ENCODE assay signal across 22 cellular contexts in the genomic region with DNA sequence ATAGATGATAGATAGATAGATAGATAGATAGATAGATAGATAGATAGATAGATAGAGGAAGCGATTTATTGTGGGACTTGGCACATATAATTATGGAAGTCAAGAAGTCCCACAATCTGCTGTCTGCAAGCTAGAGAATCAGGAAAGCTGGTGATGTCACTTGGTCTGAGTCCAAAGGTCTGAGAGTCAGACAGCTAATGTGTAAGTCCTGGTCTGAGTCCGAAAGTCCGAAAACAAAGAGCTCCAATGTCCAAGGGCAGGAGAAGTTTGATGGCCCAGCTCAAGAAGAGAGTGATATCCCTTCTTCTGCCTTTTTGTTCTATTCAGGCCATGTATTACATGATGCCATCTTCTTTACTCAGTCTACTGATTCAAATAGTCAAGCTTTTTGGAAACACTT.
"Had no signal": no experiment of that assay in that cellular context is flagged by ENCODE, and none has a peak within 500 bp of the region (broad histone marks: within the 10 kb centered on the region; RNA-seq: fewer than 3 reads in every experiment).

No MANE protein-coding gene starts in this region.

- H3K9me3 ChIP-seq: upper lobe of right lung had no signal

- H3K4me3 Mint-ChIP-seq: activated B cell treated with CpG ODN at 0.5 μM for 24 hours; activated CD4-positive, alpha-beta T cell treated with anti-CD3 and anti-CD28 coated beads for 36 hours; activated naive CD4-positive, alpha-beta T cell treated with anti-CD3 and anti-CD28 coated beads for 36 hours; activated naive CD8-positive, alpha-beta T cell treated with anti-CD3 and anti-CD28 coated beads, Interleukin-2, amount 10 ng/mL, durations not matched to agents 7 days and 5 days; activated T-cell treated with anti-CD3 and anti-CD28 coated beads, Interleukin-2, amount 50 U/mL, for 4 hours; dendritic cell treated with granulocyte-macrophage colony-stimulating factor and Interleukin-4, amounts not matched to agents 40 ng/mL and 50 ng/mL, for 4 days; natural killer cell; T-helper 17 cell had no signal

- DNase-seq: activated B cell treated with CpG ODN at 0.5 μM for 24 hours; activated CD4-positive, alpha-beta T cell treated with anti-CD3 and anti-CD28 coated beads for 36 hours; activated CD4-positive, alpha-beta T cell treated with anti-CD3 and anti-CD28 coated beads, Interleukin-2, amount 50 U/mL, for 4 hours; activated CD8-positive, alpha-beta memory T cell treated with anti-CD3 and anti-CD28 coated beads for 24 hours; activated CD8-positive, alpha-beta memory T cell treated with anti-CD3 and anti-CD28 coated beads, Interleukin-2, amount 50 U/mL, for 4 hours; activated effector memory CD4-positive, alpha-beta T cell treated with Interleukin-2 at 50 U/mL for 16 hours; activated naive CD4-positive, alpha-beta T cell treated with anti-CD3 and anti-CD28 coated beads for 36 hours; activated naive CD8-positive, alpha-beta T cell treated with anti-CD3 and anti-CD28 coated beads, Interleukin-2, amount 10 ng/mL, durations not matched to agents 7 days and 5 days; activated T-cell treated with anti-CD3 and anti-CD28 coated beads, Interleukin-2, amount 50 U/mL, for 4 hours; amygdala; cerebellar nuclear complex; effector memory CD4-positive, alpha-beta T cell; foreskin melanocyte; hippocampal formation; natural killer cell; stimulated activated CD4-positive, alpha-beta T cell treated with anti-CD3 and anti-CD28 coated beads, Interleukin-4, amount 100 ng/mL, for 24 hours; stimulated activated naive CD8-positive, alpha-beta T cell treated with anti-CD3 and anti-CD28 coated beads, Interleukin-15, Interleukin-2, amounts not matched to agents 100 U/mL and 50 U/mL, for 24 hours; SW 1271; T-helper 17 cell; upper lobe of right lung had no signal

- H3K27ac Mint-ChIP-seq: activated B cell treated with CpG ODN at 0.5 μM for 24 hours; activated CD4-positive, alpha-beta T cell treated with anti-CD3 and anti-CD28 coated beads for 36 hours; activated naive CD4-positive, alpha-beta T cell treated with anti-CD3 and anti-CD28 coated beads for 36 hours; activated naive CD8-positive, alpha-beta T cell treated with anti-CD3 and anti-CD28 coated beads, Interleukin-2, amount 10 ng/mL, durations not matched to agents 7 days and 5 days; dendritic cell treated with granulocyte-macrophage colony-stimulating factor and Interleukin-4, amounts not matched to agents 40 ng/mL and 50 ng/mL, for 4 days; natural killer cell; T-helper 17 cell had no signal

- H3K36me3 Mint-ChIP-seq: activated naive CD8-positive, alpha-beta T cell treated with anti-CD3 and anti-CD28 coated beads, Interleukin-2, amount 10 ng/mL, durations not matched to agents 7 days and 5 days; natural killer cell had no signal

- ATAC-seq: activated CD4-positive, alpha-beta T cell treated with anti-CD3 and anti-CD28 coated beads for 36 hours; activated T-cell treated with anti-CD3 and anti-CD28 coated beads, Interleukin-2, amount 50 U/mL, for 4 hours; natural killer cell; stimulated activated naive CD8-positive, alpha-beta T cell treated with anti-CD3 and anti-CD28 coated beads, Interleukin-15, Interleukin-2, amounts not matched to agents 100 U/mL and 50 U/mL, for 24 hours; T-helper 17 cell; upper lobe of right lung had no signal

- H3K4me3 ChIP-seq: lung, upper lobe of right lung had no signal

- H3K4me1 ChIP-seq: upper lobe of right lung had no signal

- H3K9me3 Mint-ChIP-seq: activated T-cell treated with anti-CD3 and anti-CD28 coated beads, Interleukin-2, amount 50 U/mL, for 4 hours; natural killer cell had no signal

- H3K36me3 ChIP-seq: upper lobe of right lung had no signal

- H3K4me1 Mint-ChIP-seq: activated B cell treated with CpG ODN at 0.5 μM for 24 hours; activated CD4-positive, alpha-beta T cell treated with anti-CD3 and anti-CD28 coated beads for 36 hours; activated naive CD8-positive, alpha-beta T cell treated with anti-CD3 and anti-CD28 coated beads, Interleukin-2, amount 10 ng/mL, durations not matched to agents 7 days and 5 days; natural killer cell; T-helper 17 cell had no signal

- H3K27me3 Mint-ChIP-seq: activated B cell treated with CpG ODN at 0.5 μM for 24 hours; activated CD4-positive, alpha-beta T cell treated with anti-CD3 and anti-CD28 coated beads for 36 hours; activated naive CD8-positive, alpha-beta T cell treated with anti-CD3 and anti-CD28 coated beads, Interleukin-2, amount 10 ng/mL, durations not matched to agents 7 days and 5 days had no signal
